Comparison of ENCODE assay signal across 8 cellular contexts in genomic region chr11:62497132-62497915, GRCh38. TPM values are rescaled to one million over a fixed set of nuclear protein-coding genes. Genes with fewer than 3 reads are reported as not detected.
DNase-seq lines count a peak whose midpoint lies in the region; ATAC-seq and TF ChIP-seq lines count a peak whose summit lies in the region.

No MANE protein-coding gene starts in this region.

- H3K4me1 ChIP-seq in HEK293 (ENCODE audit: control insufficient read depth, insufficient read depth, low read length) (no peaks in the 10 kb centered on the region), RWPE2 (ENCODE audit: insufficient read depth, poor library complexity, severe bottlenecking) (peaks cover 36% of the 10 kb centered on the region)

- no peak overlapping the region for H3K4me3 Mint-ChIP-seq in Calu3 (ENCODE audit: low read depth, unreplicated experiment)
- H3K4me3 Mint-ChIP-seq in natural killer cell: no peak overlapping the region

- H3K4me3 ChIP-seq in HEK293 (ENCODE audit: low read depth, low read length) (no peak overlapping the region), RWPE2 (ENCODE audit: severe bottlenecking) (no peak overlapping the region), epithelial cell of proximal tubule (ENCODE audit: low read depth, low read length) (no peak overlapping the region)

- ATAC-seq in RWPE2 (ENCODE audit: low read depth): peak; percentile 45
- ATAC-seq in natural killer cell: peak; percentile 41 to 59 (median 51)
- no peak for ATAC-seq in GM19035 (IDR thresholded peaks at IDR 0.05; ENCODE audit: unreplicated experiment)
- no peak for ATAC-seq in GM18868 (IDR thresholded peaks at IDR 0.05; ENCODE audit: unreplicated experiment)
- ATAC-seq in GM21576 (IDR thresholded peaks at IDR 0.05; ENCODE audit: unreplicated experiment): no peak

- DNase-seq in Calu3: peak; percentile 62
- DNase-seq in RWPE2 (ENCODE audit: low spot score): no peak
- peak; percentile 26 for DNase-seq in epithelial cell of proximal tubule (ENCODE audit: low read depth)
- DNase-seq in natural killer cell: no peak

- H3K27ac ChIP-seq in HEK293 (ENCODE audit: extremely low read depth, low read depth, low read length) (no peak overlapping the region), RWPE2 (ENCODE audit: poor library complexity, severe bottlenecking) (peak overlapping the region; percentile 95)

- H3K36me3 ChIP-seq in HEK293 (ENCODE audit: control insufficient read depth in 2 of 2, insufficient read depth in 1 of 2, low read length in 2 of 2): no peaks in the 10 kb centered on the region
- H3K36me3 ChIP-seq in RWPE2 (ENCODE audit: low read depth): peaks cover 4% of the 10 kb centered on the region; the same call in 1 of the 2 replicates

- no TSS peak for BruUV-seq in Calu3 (replicated peaks; lab: Mats Ljungman, UMichigan)

- H3K27me3 Mint-ChIP-seq in Calu3 (ENCODE audit: unreplicated experiment) (no peaks in the 10 kb centered on the region), natural killer cell (ENCODE audit: low read depth in 2 of 2) (no peaks in the 10 kb centered on the region)

- intact Hi-C loops in Calu3 (cut with micrococcal nuclease; ENCODE audit: unreplicated experiment): loop anchor here (1.0 to 2.0 kb wide), 2 partner anchors 47 to 63 kb away; no protein-coding TSS in a partner anchor
- intact Hi-C loops in natural killer cell (cut with micrococcal nuclease): no loop called here

- H3K36me3 Mint-ChIP-seq in Calu3 (ENCODE audit: insufficient read depth, unreplicated experiment) (no peaks in the 10 kb centered on the region), natural killer cell (no peaks in the 10 kb centered on the region)

- CTCF ChIA-PET in Calu3 (lab: Charles Lee): interaction anchor here (0.7 to 3.4 kb wide), 8 partner anchors 10 to 595 kb away, joined by 3 to 18 read pairs (median 7); no protein-coding TSS in a partner anchor
- CTCF ChIA-PET in HEK293 (lab: Yijun Ruan, JAX): interaction anchor here (0.5 to 4.7 kb wide), 10 partner anchors 10 to 438 kb away, joined by 3 to 37 read pairs (median 4); no protein-coding TSS in a partner anchor

- H3K4me1 Mint-ChIP-seq in Calu3 (ENCODE audit: low read depth, unreplicated experiment): peaks cover 32% of the 10 kb centered on the region
- peaks cover 9 to 18% of the 10 kb centered on the region in 2 donors for H3K4me1 Mint-ChIP-seq in natural killer cell

- TF ChIP-seq CTCF in Calu3 (IDR thresholded peaks at IDR 0.05; ENCODE audit: unreplicated experiment): peak; percentile 69
- TF ChIP-seq CTCF in HEK293 (tag by site-specific recombination; IDR thresholded peaks at IDR 0.05): peak; percentile 41; the same call in 1 of the 2 replicates
- peak; percentile 73 for TF ChIP-seq CTCF in RWPE2 (IDR thresholded peaks at IDR 0.05; ENCODE audit: poor library complexity, severe bottlenecking)
- peak; percentile 62 for TF ChIP-seq CTCF in epithelial cell of proximal tubule (conservative IDR thresholded peaks at IDR 0.05; ENCODE audit: low read depth, low read length)
- no peak for TF ChIP-seq CTCF in natural killer cell (IDR thresholded peaks at IDR 0.05)

- POLR2A ChIA-PET in HEK293 (lab: Yijun Ruan, JAX): interaction anchor here (0.6 kb wide), 1 partner anchor 77 kb away, joined by 3 read pairs; the partner anchor contains the start of gene EEF1G

- no peaks in the 10 kb centered on the region for H3K9me3 ChIP-seq in HEK293 (ENCODE audit: control insufficient read depth, insufficient read depth, low read depth, low read length)
- H3K9me3 ChIP-seq in RWPE2 (ENCODE audit: severe bottlenecking): no peaks in the 10 kb centered on the region

- H3K9me3 Mint-ChIP-seq in Calu3 (ENCODE audit: low read depth, unreplicated experiment): no peaks in the 10 kb centered on the region
- no peaks in the 10 kb centered on the region for H3K9me3 Mint-ChIP-seq in natural killer cell

- no peaks in the 10 kb centered on the region for H3K27me3 ChIP-seq in RWPE2 (ENCODE audit: insufficient read depth, poor library complexity, severe bottlenecking)

- H3K27ac Mint-ChIP-seq in Calu3 (ENCODE audit: unreplicated experiment): peak overlapping the region; percentile 35
- peak overlapping the region in 1 of 2 donors; percentile 48 for H3K27ac Mint-ChIP-seq in natural killer cell

TF ChIP-seq in HEK293, 187 proteins besides CTCF, POLR2A, EP300 and RAD21 (continues in another document):
- 0 out of 2 replicates have a peak, but pooled peaks have one; percentile 30 for TF ChIP-seq SP7 (tag by site-specific recombination; IDR thresholded peaks at IDR 0.05)
- no peak for TF ChIP-seq ZNF560 (tag by site-specific recombination; IDR thresholded peaks at IDR 0.05; ENCODE audit: borderline replicate concordance)
- TF ChIP-seq ZFP41 (tag by site-specific recombination; IDR thresholded peaks at IDR 0.05; ENCODE audit: borderline replicate concordance): no peak
- TF ChIP-seq ZNF654 (tag by site-specific recombination; IDR thresholded peaks at IDR 0.05; ENCODE audit: low read depth): peak; percentile 56
- TF ChIP-seq HIC1 (tag by site-specific recombination; IDR thresholded peaks at IDR 0.05): no peak
- no peak for TF ChIP-seq ZNF561 (tag by site-specific recombination; IDR thresholded peaks at IDR 0.05; ENCODE audit: borderline replicate concordance)
- no peak for TF ChIP-seq ZNF670 (tag by site-specific recombination; IDR thresholded peaks at IDR 0.05; ENCODE audit: low read depth)
- TF ChIP-seq ZNF830 (tag by site-specific recombination; IDR thresholded peaks at IDR 0.05; ENCODE audit: low read depth): no peak
- TF ChIP-seq ZNF600 (tag by site-specific recombination; IDR thresholded peaks at IDR 0.05): peak; percentile 55; the same call in 1 of the 2 replicates
- TF ChIP-seq ZNF223 (tag by site-specific recombination; IDR thresholded peaks at IDR 0.05): no peak
- no peak for TF ChIP-seq ZNF211 (tag by site-specific recombination; IDR thresholded peaks at IDR 0.05; ENCODE audit: low read depth)
- no peak for TF ChIP-seq ZNF133 (tag by site-specific recombination; IDR thresholded peaks at IDR 0.05)
- no peak for TF ChIP-seq ZBTB7A (tag by site-specific recombination; IDR thresholded peaks at IDR 0.05; ENCODE audit: low read depth)
- no peak for TF ChIP-seq TRIM28 (IDR thresholded peaks at IDR 0.05; ENCODE audit: borderline replicate concordance, low read length)
- no peak for TF ChIP-seq KLF9 (tag by site-specific recombination; IDR thresholded peaks at IDR 0.05; ENCODE audit: low read depth)
- no peak for TF ChIP-seq ZNF311 (tag by site-specific recombination; IDR thresholded peaks at IDR 0.05; ENCODE audit: borderline replicate concordance)
- TF ChIP-seq ZNF202 (tag by site-specific recombination; IDR thresholded peaks at IDR 0.05; ENCODE audit: borderline replicate concordance): no peak
- no peak for TF ChIP-seq OVOL3 (tag by site-specific recombination; IDR thresholded peaks at IDR 0.05)
- TF ChIP-seq, protein P1, sequence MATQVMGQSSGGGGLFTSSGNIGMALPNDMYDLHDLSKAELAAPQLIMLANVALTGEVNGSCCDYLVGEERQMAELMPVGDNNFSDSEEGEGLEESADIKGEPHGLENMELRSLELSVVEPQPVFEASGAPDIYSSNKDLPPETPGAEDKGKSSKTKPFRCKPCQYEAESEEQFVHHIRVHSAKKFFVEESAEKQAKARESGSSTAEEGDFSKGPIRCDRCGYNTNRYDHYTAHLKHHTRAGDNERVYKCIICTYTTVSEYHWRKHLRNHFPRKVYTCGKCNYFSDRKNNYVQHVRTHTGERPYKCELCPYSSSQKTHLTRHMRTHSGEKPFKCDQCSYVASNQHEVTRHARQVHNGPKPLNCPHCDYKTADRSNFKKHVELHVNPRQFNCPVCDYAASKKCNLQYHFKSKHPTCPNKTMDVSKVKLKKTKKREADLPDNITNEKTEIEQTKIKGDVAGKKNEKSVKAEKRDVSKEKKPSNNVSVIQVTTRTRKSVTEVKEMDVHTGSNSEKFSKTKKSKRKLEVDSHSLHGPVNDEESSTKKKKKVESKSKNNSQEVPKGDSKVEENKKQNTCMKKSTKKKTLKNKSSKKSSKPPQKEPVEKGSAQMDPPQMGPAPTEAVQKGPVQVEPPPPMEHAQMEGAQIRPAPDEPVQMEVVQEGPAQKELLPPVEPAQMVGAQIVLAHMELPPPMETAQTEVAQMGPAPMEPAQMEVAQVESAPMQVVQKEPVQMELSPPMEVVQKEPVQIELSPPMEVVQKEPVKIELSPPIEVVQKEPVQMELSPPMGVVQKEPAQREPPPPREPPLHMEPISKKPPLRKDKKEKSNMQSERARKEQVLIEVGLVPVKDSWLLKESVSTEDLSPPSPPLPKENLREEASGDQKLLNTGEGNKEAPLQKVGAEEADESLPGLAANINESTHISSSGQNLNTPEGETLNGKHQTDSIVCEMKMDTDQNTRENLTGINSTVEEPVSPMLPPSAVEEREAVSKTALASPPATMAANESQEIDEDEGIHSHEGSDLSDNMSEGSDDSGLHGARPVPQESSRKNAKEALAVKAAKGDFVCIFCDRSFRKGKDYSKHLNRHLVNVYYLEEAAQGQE (tag by site-specific recombination; IDR thresholded peaks at IDR 0.05): no peak
- TF ChIP-seq ZNF544 (tag by site-specific recombination; IDR thresholded peaks at IDR 0.05): no peak

RNA-seq across cellular contexts. Expression of gene AHNAK, which starts 49.3 kb away (rescaled TPM):
- 246 and 253 TPM in 2 replicates for total RNA-seq in Calu3 (2022)
- total RNA-seq in epithelial cell of proximal tubule: 198 and 296 TPM in 2 replicates
- 100 to 1,000 TPM; 623 to 740 (median 677) TPM for total RNA-seq in natural killer cell

Comparison
In these comparisons a context has a peak if more than half of its experiments do, and no peak if none do; other contexts are left out.
1. DNase-seq: peak in Calu3 (single experiment) and epithelial cell of proximal tubule (single experiment); none in RWPE2 (single experiment) and natural killer cell (single experiment).
2. ATAC-seq: peak in RWPE2 (single experiment) and natural killer cell (3 of 3); none in GM19035 (single experiment), GM18868 (single experiment) and GM21576 (single experiment).